In the genomic region with DNA sequence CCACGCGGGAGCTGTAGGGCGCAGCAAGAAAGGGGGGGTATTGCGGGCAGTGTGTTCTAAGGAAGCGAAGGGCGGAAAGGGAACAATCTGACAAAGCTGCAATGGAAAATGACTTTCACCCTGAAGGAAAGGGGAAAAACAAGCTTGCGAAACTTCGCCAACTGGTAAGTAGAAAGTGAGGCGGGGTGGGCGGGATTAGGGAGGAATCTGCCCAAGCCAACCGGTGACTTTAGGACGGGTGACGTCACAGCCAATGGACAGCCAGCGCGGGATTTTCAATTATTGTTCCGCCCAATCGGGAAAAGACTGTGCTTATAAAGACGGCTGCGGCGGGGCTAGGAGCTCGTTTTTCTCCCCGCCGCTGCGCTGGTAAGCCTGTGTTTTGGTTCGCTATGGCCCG, we compare ENCODE assay signal across 8 cellular contexts. TPM values are rescaled to one million over a fixed set of nuclear protein-coding genes. Genes with fewer than 3 reads are reported as not detected.
DNase-seq lines count a peak whose midpoint lies in the region; ATAC-seq and TF ChIP-seq lines count a peak whose summit lies in the region.
"Not testable (repeated sequence)": the region's sequence is repeated elsewhere in the genome, so short reads cannot be mapped to it uniquely, and the experiment has no call there.

No MANE protein-coding gene starts in this region.

- no CpG with 5 or more reads among the region's 26 CpGs for WGBS in IMR-90 (ENCODE audit: extremely low coverage in 2 of 2, insufficient read length in 1 of 2), 2 experiments

- H3K23ac ChIP-seq in IMR-90 (ENCODE audit: low read depth, low read length), result not testable (repeated sequence)

- ATAC-seq in DND-41 (ENCODE audit: insufficient read depth, low read depth), result peak; percentile 33
- peak; percentile 32 for ATAC-seq in GM19328 (IDR thresholded peaks at IDR 0.05; ENCODE audit: unreplicated experiment)
- ATAC-seq in GM21723 (IDR thresholded peaks at IDR 0.05; ENCODE audit: unreplicated experiment), result peak; percentile 32
- peak; percentile 27 for ATAC-seq in HG03045 (IDR thresholded peaks at IDR 0.05; ENCODE audit: unreplicated experiment)
- peak; percentile 39 for ATAC-seq in IMR-90 (ENCODE audit: low read depth)
- peak; percentile 27 to 46 for ATAC-seq in activated naive CD4-positive, alpha-beta T cell treated with anti-CD3 and anti-CD28 coated beads, Interleukin-2, amount 50 U/mL, for 72 hours
- peak; percentile 61 for ATAC-seq in left lobe of liver
- peak; percentile 14 to 24 for ATAC-seq in stimulated activated naive B cell treated with anti-CD40 and anti-IgM and Interleukin-4, amounts not matched to agents 10 μg/mL and 1 μg/mL and 100 μg/mL, for 72 hours (replicated peaks)

- not testable (repeated sequence) for H3K27me3 ChIP-seq in DND-41 (ENCODE audit: insufficient read depth, low read length, poor library complexity); IMR-90 (ENCODE audit: control insufficient read depth, insufficient read depth, low read length)

- not testable (repeated sequence) for H4K91ac ChIP-seq in IMR-90 (ENCODE audit: insufficient read depth, low read depth, low read length)

- not testable (repeated sequence) for H3K27ac ChIP-seq in DND-41 (ENCODE audit: low read length); IMR-90 (ENCODE audit: insufficient read depth, low read length)

- H3K36me3 Mint-ChIP-seq in activated naive CD4-positive, alpha-beta T cell treated with anti-CD3 and anti-CD28 coated beads, Interleukin-2, amount 50 U/mL, for 72 hours, result peaks cover 8 to 11% of the 10 kb centered on the region in 2 donors
- peaks cover 3 to 15% of the 10 kb centered on the region in 2 donors for H3K36me3 Mint-ChIP-seq in stimulated activated naive B cell treated with anti-CD40 and anti-IgM and Interleukin-4, amounts not matched to agents 10 μg/mL and 1 μg/mL and 100 μg/mL, for 72 hours

- not testable (repeated sequence) for H3K4me2 ChIP-seq in DND-41 (ENCODE audit: insufficient read depth, low read length); IMR-90 (ENCODE audit: low read depth, low read length)

- peaks cover 24% of the 10 kb centered on the region for H3K4me1 ChIP-seq in DND-41 (ENCODE audit: insufficient read depth, low read length)
- H3K4me1 ChIP-seq in IMR-90 (ENCODE audit: control insufficient read depth, insufficient read depth, low read length), result not testable (repeated sequence)

- not testable (repeated sequence) for H3K9me1 ChIP-seq in IMR-90 (ENCODE audit: insufficient read depth, low read length)

- in situ Hi-C loops in IMR-90 (cut with MboI; ENCODE audit: low sequenced_read_pairs), result not testable (repeated sequence)

- TF ChIP-seq CTCF in DND-41 (IDR thresholded peaks at IDR 0.05; ENCODE audit: borderline replicate concordance, extremely low read depth, low read length, poor library complexity, severe bottlenecking); IMR-90 (conservative IDR thresholded peaks at IDR 0.05; ENCODE audit: low read depth, low read length): not testable (repeated sequence)

- H3K27ac Mint-ChIP-seq in activated naive CD4-positive, alpha-beta T cell treated with anti-CD3 and anti-CD28 coated beads, Interleukin-2, amount 50 U/mL, for 72 hours; stimulated activated naive B cell treated with anti-CD40 and anti-IgM and Interleukin-4, amounts not matched to agents 10 μg/mL and 1 μg/mL and 100 μg/mL, for 72 hours: not testable (repeated sequence)

- intact Hi-C loops in IMR-90 (cut with micrococcal nuclease), result not testable (repeated sequence)

- not testable (repeated sequence) for H2AK9ac ChIP-seq in IMR-90 (replicated peaks; ENCODE audit: low read depth, low read length, poor library complexity)

- not testable (repeated sequence) for H3K4me3 ChIP-seq in DND-41 (ENCODE audit: low read depth in 1 of 2, low read length in 2 of 2); IMR-90 (ENCODE audit: insufficient read depth, low read depth, low read length)

- H2BK120ac ChIP-seq in IMR-90 (ENCODE audit: low read depth, low read length), result not testable (repeated sequence)

- TF ChIP-seq RAD21 in IMR-90 (IDR thresholded peaks at IDR 0.05; ENCODE audit: low read length), result not testable (repeated sequence)

- not testable (repeated sequence) for H3K9me3 Mint-ChIP-seq in activated naive CD4-positive, alpha-beta T cell treated with anti-CD3 and anti-CD28 coated beads, Interleukin-2, amount 50 U/mL, for 72 hours; stimulated activated naive B cell treated with anti-CD40 and anti-IgM and Interleukin-4, amounts not matched to agents 10 μg/mL and 1 μg/mL and 100 μg/mL, for 72 hours

- not testable (repeated sequence) for H4K8ac ChIP-seq in IMR-90 (ENCODE audit: low read depth in 2 of 2, low read length in 2 of 2)

- not testable (repeated sequence) for BruUV-seq in IMR-90 (replicated peaks; lab: Mats Ljungman, UMichigan)

- H3K36me3 ChIP-seq in DND-41 (ENCODE audit: insufficient read depth, low read length); IMR-90 (ENCODE audit: control insufficient read depth, insufficient read depth, low read length): not testable (repeated sequence)

- not testable (repeated sequence) for H2AFZ ChIP-seq in DND-41 (ENCODE audit: low read depth, low read length); IMR-90 (replicated peaks; ENCODE audit: low read length, poor library complexity)

- H2BK5ac ChIP-seq in IMR-90 (ENCODE audit: low read depth, low read length, poor library complexity, severe bottlenecking), result not testable (repeated sequence)

- H2BK15ac ChIP-seq in IMR-90 (ENCODE audit: low read depth, low read length), result not testable (repeated sequence)

- not testable (repeated sequence) for H3K4ac ChIP-seq in IMR-90 (ENCODE audit: low read depth, low read length)

- H3K14ac ChIP-seq in IMR-90 (replicated peaks; ENCODE audit: low read depth, low read length), result not testable (repeated sequence)

- not testable (repeated sequence) for H3K9ac ChIP-seq in DND-41 (ENCODE audit: low read depth, low read length); IMR-90 (ENCODE audit: low read depth, low read length)

- H2AK5ac ChIP-seq in IMR-90 (ENCODE audit: low read depth, low read length), result not testable (repeated sequence)

- peaks cover 12% of the 10 kb centered on the region; the same call in 1 of the 2 replicates for H4K20me1 ChIP-seq in DND-41 (ENCODE audit: insufficient read depth, low read length)
- H4K20me1 ChIP-seq in IMR-90 (ENCODE audit: insufficient read depth, low read length), result not testable (repeated sequence)

- H3K79me2 ChIP-seq in DND-41 (ENCODE audit: insufficient read depth, low read length), result peaks cover 29% of the 10 kb centered on the region

- not testable (repeated sequence) for H3K9me3 ChIP-seq in DND-41 (ENCODE audit: insufficient read depth, low read length, severe bottlenecking); IMR-90 (ENCODE audit: control insufficient read depth, insufficient read depth, low read length)

- dilution Hi-C loops in IMR-90 (cut with HindIII; ENCODE audit: low sequenced_read_pairs, unreplicated experiment), result not testable (repeated sequence)

- peaks cover 14 to 26% of the 10 kb centered on the region in 2 experiments for H3K79me1 ChIP-seq in IMR-90 (ENCODE audit: low read depth in 1 of 2, low read length in 2 of 2)

- H3K4me3 Mint-ChIP-seq in stimulated activated naive B cell treated with anti-CD40 and anti-IgM and Interleukin-4, amounts not matched to agents 10 μg/mL and 1 μg/mL and 100 μg/mL, for 72 hours, result not testable (repeated sequence)

- not testable (repeated sequence) for H3K56ac ChIP-seq in IMR-90 (ENCODE audit: extremely low read depth, insufficient read depth, low read length)

- H3K18ac ChIP-seq in IMR-90 (ENCODE audit: low read depth, low read length), result not testable (repeated sequence)

- TF ChIP-seq POLR2A in IMR-90 (IDR thresholded peaks at IDR 0.05; ENCODE audit: low read depth, low read length), result not testable (repeated sequence)

- not testable (repeated sequence) for H4K5ac ChIP-seq in IMR-90 (ENCODE audit: low read depth, low read length)

- POLR2A ChIA-PET in IMR-90 (lab: Charles Lee; ENCODE audit: unreplicated experiment), result not testable (repeated sequence)

- DNase-seq in DND-41; IMR-90; activated naive CD4-positive, alpha-beta T cell treated with anti-CD3 and anti-CD28 coated beads, Interleukin-2, amount 50 U/mL, for 72 hours (ENCODE audit: low spot score in 2 of 2); left lobe of liver (ENCODE audit: low spot score); stimulated activated naive B cell treated with anti-CD40 and anti-IgM and Interleukin-4, amounts not matched to agents 10 μg/mL and 1 μg/mL and 100 μg/mL, for 72 hours: not testable (repeated sequence)

- H2BK20ac ChIP-seq in IMR-90 (ENCODE audit: low read depth, low read length), result not testable (repeated sequence)

- H3K27me3 Mint-ChIP-seq in stimulated activated naive B cell treated with anti-CD40 and anti-IgM and Interleukin-4, amounts not matched to agents 10 μg/mL and 1 μg/mL and 100 μg/mL, for 72 hours, result not testable (repeated sequence)

- peaks cover 15 to 23% of the 10 kb centered on the region in 2 donors for H3K4me1 Mint-ChIP-seq in stimulated activated naive B cell treated with anti-CD40 and anti-IgM and Interleukin-4, amounts not matched to agents 10 μg/mL and 1 μg/mL and 100 μg/mL, for 72 hours

- CTCF ChIA-PET in IMR-90 (lab: Yijun Ruan, JAX), result not testable (repeated sequence)

RNA-seq across cellular contexts. Expression of a gene that starts 47.1 kb away (rescaled TPM):
- total RNA-seq in IMR-90 (2012; rRNA removed) (3.4 and 4.4 TPM in 2 replicates), left lobe of liver (13.8 TPM)
- 12.6 and 14.2 TPM in 2 replicates for polyA plus RNA-seq in IMR-90 (2012; rRNA removed)
- 19.5 and 20.0 TPM in 2 replicates for polyA plus RNA-seq in IMR-90 (2012; cell fraction: cytosol; rRNA removed)
- polyA plus RNA-seq in IMR-90 (2012; cell fraction: nucleus; rRNA removed; ENCODE audit: low replicate concordance), result 14.7 and 18.9 TPM in 2 replicates
- 10 to 100 TPM; 19.4 to 28.7 TPM for total RNA-seq in activated naive CD4-positive, alpha-beta T cell treated with anti-CD3 and anti-CD28 coated beads, Interleukin-2, amount 50 U/mL, for 72 hours
